ENCODE assay signal across 1 cellular context in genomic region chr7:139339025-139339424, GRCh38.
TF ChIP-seq lines count a peak whose summit lies in the region.

No MANE protein-coding gene starts in this region.

TF ChIP-seq in GM23338, 12 proteins besides CTCF, POLR2A, EP300 and RAD21 (continued from another document):
- TF ChIP-seq ZNF462 (CRISPR knock-in tag; IDR thresholded peaks at IDR 0.05), result no peak
- no peak for TF ChIP-seq STAT1 (IDR thresholded peaks at IDR 0.05; ENCODE audit: unreplicated experiment)
- TF ChIP-seq CREB1 (CRISPR knock-in tag; IDR thresholded peaks at IDR 0.05; ENCODE audit: low read depth), result no peak
TF ChIP-seq in GM23338: peak in this region for 0.
